ENCODE assay signal across 18 cellular contexts in the genomic region with DNA sequence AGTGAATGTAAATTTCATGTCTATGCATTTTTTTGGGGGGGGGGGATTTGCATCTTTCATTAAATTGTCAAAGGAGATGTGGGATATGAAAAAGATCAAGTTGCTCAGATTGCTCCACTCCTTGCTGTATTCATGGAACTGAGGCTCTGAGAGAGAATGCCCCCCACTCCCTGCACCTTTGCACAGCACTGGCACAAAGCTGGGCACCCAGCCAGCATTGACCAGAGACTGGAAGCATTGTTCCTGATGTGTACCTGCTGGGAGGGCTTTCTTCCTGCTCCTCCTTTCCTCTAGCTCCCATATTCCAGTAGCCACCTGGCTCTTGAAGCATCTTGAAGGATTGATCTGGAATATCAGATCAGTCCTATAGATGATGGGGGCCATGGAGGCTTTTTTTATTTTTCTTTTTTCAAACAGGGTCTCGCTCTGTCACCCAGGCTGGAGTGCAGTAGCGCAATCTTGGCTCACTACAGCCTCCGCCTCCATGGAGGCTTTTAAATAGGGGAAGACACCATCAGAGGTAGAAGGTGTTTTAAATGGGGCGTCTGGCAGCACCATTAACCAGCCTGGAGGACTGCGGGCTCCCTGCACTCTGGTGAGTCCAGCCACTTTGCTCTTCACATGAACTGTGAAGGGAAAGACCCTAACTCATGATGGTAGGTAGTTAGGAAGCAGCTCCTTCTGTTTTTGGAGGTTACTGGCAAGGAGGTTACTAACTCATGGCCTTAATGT. TPM values are rescaled to one million over a fixed set of nuclear protein-coding genes. Genes with fewer than 3 reads are reported as not detected.
"Had no signal": no experiment of that assay in that cellular context is flagged by ENCODE, and none has a peak within 500 bp of the region (broad histone marks: within the 10 kb centered on the region; RNA-seq: fewer than 3 reads in every experiment).

No MANE protein-coding gene starts in this region.

- H3K4me1 ChIP-seq: breast epithelium had no signal

- H3K36me3 ChIP-seq: breast epithelium, pancreas, transverse colon had no signal

- H3K4me3 ChIP-seq: dorsolateral prefrontal cortex, lung, pancreas, skin epidermis had no signal

- DNase-seq: activated CD4-positive, alpha-beta T cell treated with anti-CD3 and anti-CD28 coated beads, Interleukin-2, amount 10 ng/mL, durations not matched to agents 7 days and 5 days; activated CD8-positive, alpha-beta memory T cell treated with anti-CD3 and anti-CD28 coated beads for 24 hours; amygdala; immature natural killer cell; left cardiac atrium; naive thymus-derived CD4-positive, alpha-beta T cell; T-helper 1 cell; WERI-Rb-1 had no signal

- H3K9me3 ChIP-seq: breast epithelium, pancreas, transverse colon had no signal

- H3K27ac ChIP-seq: breast epithelium, dorsolateral prefrontal cortex, pancreas, skin epidermis, transverse colon had no signal

- ATAC-seq: activated naive CD4-positive, alpha-beta T cell treated with anti-CD3 and anti-CD28 coated beads, Interleukin-2, amount 50 U/mL, for 72 hours; naive thymus-derived CD4-positive, alpha-beta T cell; stimulated activated effector memory CD8-positive, alpha-beta T cell treated with anti-CD3 and anti-CD28 coated beads, Interleukin-12 subunit alpha, Interleukin-12 subunit beta, amount 100 ng/mL, for 72 hours had no signal

RNA-seq across cellular contexts. Expression of gene DUSP15, which starts 10.9 kb away (rescaled TPM):
- total RNA-seq: activated CD4-positive, alpha-beta T cell treated with anti-CD3 and anti-CD28 coated beads, Interleukin-2, amount 10 ng/mL, durations not matched to agents 7 days and 5 days; activated naive CD4-positive, alpha-beta T cell treated with anti-CD3 and anti-CD28 coated beads, Interleukin-2, amount 50 U/mL, for 72 hours; activated T-helper 2 cell treated with anti-CD3 and anti-CD28 coated beads, Interferon-gamma antibody, Interleukin-2, Interleukin-4, amounts not matched to agents 10 μg/mL and 5 μg/mL and 100 μg/mL, durations not matched to agents 14 hours and 24 hours and 36 hours; naive thymus-derived CD4-positive, alpha-beta T cell had no signal
- polyA plus RNA-seq: immature natural killer cell; naive thymus-derived CD4-positive, alpha-beta T cell had no signal

RNA-seq across cellular contexts. Expression of gene TTLL9, which starts 11.0 kb away (rescaled TPM):
- total RNA-seq: activated CD4-positive, alpha-beta T cell treated with anti-CD3 and anti-CD28 coated beads, Interleukin-2, amount 10 ng/mL, durations not matched to agents 7 days and 5 days; activated naive CD4-positive, alpha-beta T cell treated with anti-CD3 and anti-CD28 coated beads, Interleukin-2, amount 50 U/mL, for 72 hours; activated T-helper 2 cell treated with anti-CD3 and anti-CD28 coated beads, Interferon-gamma antibody, Interleukin-2, Interleukin-4, amounts not matched to agents 10 μg/mL and 5 μg/mL and 100 μg/mL, durations not matched to agents 14 hours and 24 hours and 36 hours; naive thymus-derived CD4-positive, alpha-beta T cell; transverse colon had no signal
- polyA plus RNA-seq: naive thymus-derived CD4-positive, alpha-beta T cell had no signal

RNA-seq across cellular contexts. Expression of gene FOXS1, which starts 14.0 kb away (rescaled TPM):
- total RNA-seq: activated CD4-positive, alpha-beta T cell treated with anti-CD3 and anti-CD28 coated beads, Interleukin-2, amount 10 ng/mL, durations not matched to agents 7 days and 5 days; activated naive CD4-positive, alpha-beta T cell treated with anti-CD3 and anti-CD28 coated beads, Interleukin-2, amount 50 U/mL, for 72 hours; activated T-helper 2 cell treated with anti-CD3 and anti-CD28 coated beads, Interferon-gamma antibody, Interleukin-2, Interleukin-4, amounts not matched to agents 10 μg/mL and 5 μg/mL and 100 μg/mL, durations not matched to agents 14 hours and 24 hours and 36 hours; naive thymus-derived CD4-positive, alpha-beta T cell; subcutaneous adipose tissue had no signal
- polyA plus RNA-seq: immature natural killer cell; naive thymus-derived CD4-positive, alpha-beta T cell had no signal

RNA-seq across cellular contexts. Expression of gene MYLK2, which starts 40.3 kb away (rescaled TPM):
- total RNA-seq: breast epithelium, subcutaneous adipose tissue had no signal
- polyA plus RNA-seq: immature natural killer cell; naive thymus-derived CD4-positive, alpha-beta T cell had no signal
